ENCODE assay signal across 1 cellular context in genomic region chr6:35495258-35496035, GRCh38.
TF ChIP-seq lines count a peak whose summit lies in the region.

No MANE protein-coding gene starts in this region.

TF ChIP-seq in WTC11, 78 proteins besides CTCF, POLR2A, EP300 and RAD21 (continued from another document):
- TF ChIP-seq ATF3 (CRISPR knock-in tag; conservative IDR thresholded peaks at IDR 0.05) (no peak), ZNF416 (CRISPR knock-in tag; IDR thresholded peaks at IDR 0.05) (no peak), ATF1 (CRISPR knock-in tag; IDR thresholded peaks at IDR 0.05) (no peak), GRHL2 (CRISPR knock-in tag; IDR thresholded peaks at IDR 0.05; ENCODE audit: insufficient replicate concordance, severe bottlenecking) (no peak), FOXP1 (CRISPR knock-in tag; IDR thresholded peaks at IDR 0.05; ENCODE audit: borderline replicate concordance) (no peak), NFYB (CRISPR knock-in tag; conservative IDR thresholded peaks at IDR 0.05; ENCODE audit: low read depth) (no peak)
